ENCODE assay signal across 24 cellular contexts in the genomic region with DNA sequence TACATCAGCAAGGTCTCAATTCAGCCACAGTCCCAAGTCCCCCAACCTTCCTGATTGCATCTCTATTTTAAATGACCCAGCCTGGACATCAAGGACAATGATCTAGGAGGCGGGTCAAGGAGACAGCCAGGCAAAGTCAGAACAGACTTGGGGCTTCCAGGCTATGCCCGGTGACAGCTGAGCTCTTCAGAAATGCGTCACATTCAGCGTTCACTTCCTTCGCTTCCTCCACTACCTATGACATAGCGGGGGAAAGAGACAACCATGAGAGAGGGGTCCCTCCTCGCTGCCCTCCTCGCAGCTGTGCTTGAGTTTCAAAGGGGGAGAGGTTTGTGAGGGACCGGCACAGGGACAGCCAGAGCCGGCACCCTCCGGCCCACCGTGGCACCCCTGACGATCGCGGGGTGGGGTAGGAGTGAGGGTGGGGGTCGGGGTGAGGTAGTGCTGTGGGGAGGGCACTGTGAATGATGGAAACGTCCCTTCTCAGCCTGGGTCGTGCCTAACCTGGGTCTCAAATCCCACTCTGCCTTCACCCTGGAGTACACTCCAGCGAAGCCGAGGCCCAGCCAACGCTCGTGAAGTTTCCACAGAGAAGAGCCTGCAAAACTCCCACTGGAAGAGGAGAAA. TPM values are rescaled to one million over a fixed set of nuclear protein-coding genes. Genes with fewer than 3 reads are reported as not detected.
DNase-seq lines count a peak whose midpoint lies in the region; TF ChIP-seq lines count a peak whose summit lies in the region.
"Had no signal": no experiment of that assay in that cellular context is flagged by ENCODE, and none has a peak within 500 bp of the region (broad histone marks: within the 10 kb centered on the region; RNA-seq: fewer than 3 reads in every experiment).

No MANE protein-coding gene starts in this region.

- no peak for TF ChIP-seq CTCF in left ventricle myocardium inferior (IDR thresholded peaks at IDR 0.05; ENCODE audit: borderline replicate concordance)
- no peak for TF ChIP-seq CTCF in right atrium auricular region (IDR thresholded peaks at IDR 0.05)
- no peak for TF ChIP-seq CTCF in adrenal gland (IDR thresholded peaks at IDR 0.05)
- TF ChIP-seq CTCF in osteoblast (IDR thresholded peaks at IDR 0.05; ENCODE audit: extremely low read depth, low read depth, low read length): no peak
- no peak for TF ChIP-seq CTCF in uterus (IDR thresholded peaks at IDR 0.05)
- TF ChIP-seq CTCF in type B pancreatic cell (conservative IDR thresholded peaks at IDR 0.05): no peak

- no peak overlapping the region for H3K4me2 ChIP-seq in osteoblast (ENCODE audit: insufficient read depth, low read length)
- H3K4me2 ChIP-seq: neural progenitor cell had no signal

- intact Hi-C loops in left ventricle myocardium inferior (cut with micrococcal nuclease): no loop called here
- intact Hi-C loops in adrenal gland (cut with DNase I): loop anchor here in 1 of 2 donors (5.0 kb wide), 1 partner anchor 50 kb away; no protein-coding TSS in a partner anchor
- intact Hi-C loops in uterus (cut with DNase I; ENCODE audit: low total_unique reads): no loop called here

- H3K4me1 ChIP-seq in left ventricle myocardium inferior (peaks cover 48% of the 10 kb centered on the region), right atrium auricular region (peaks cover 0 to 25% of the 10 kb centered on the region in 2 donors), adrenal gland (replicated peaks in 1 of 2) (peaks cover 24 to 39% of the 10 kb centered on the region in 2 donors), osteoblast (ENCODE audit: insufficient read depth, low read length) (peaks cover 2% of the 10 kb centered on the region), uterus (no peaks in the 10 kb centered on the region)
- H3K4me1 ChIP-seq: neural progenitor cell had no signal

- H3K36me3 Mint-ChIP-seq in type B pancreatic cell: peaks cover 20% of the 10 kb centered on the region

- H4K20me1 ChIP-seq in osteoblast (ENCODE audit: insufficient read depth, low read length): peaks cover 21% of the 10 kb centered on the region

- H3K27me3 Mint-ChIP-seq in type B pancreatic cell: no peaks in the 10 kb centered on the region
- H3K27me3 Mint-ChIP-seq: CD4-positive, alpha-beta T cell; effector memory CD8-positive, alpha-beta T cell had no signal

- H3K36me3 ChIP-seq in left ventricle myocardium inferior (peaks cover 66% of the 10 kb centered on the region), right atrium auricular region (peaks cover 45% of the 10 kb centered on the region), adrenal gland (replicated peaks in 1 of 2) (peaks cover 0 to 45% of the 10 kb centered on the region in 2 donors), osteoblast (ENCODE audit: insufficient read depth, low read length) (peaks cover 59% of the 10 kb centered on the region), uterus (no peaks in the 10 kb centered on the region)
- H3K36me3 ChIP-seq: breast epithelium, neural progenitor cell had no signal

- DNase-seq in left ventricle myocardium inferior (peak; percentile 5), right atrium auricular region (ENCODE audit: low spot score) (no peak), adrenal gland (peak in 5 of 7 donors; percentile 7 to 46 (median 17)), osteoblast (ENCODE audit: insufficient read length, low spot score, missing footprints) (peak; percentile 59), uterus (peak; percentile 6 to 8), type B pancreatic cell (ENCODE audit: extremely low spot score, unreplicated experiment) (no peak), AG08396 (ENCODE audit: low spot score) (no peak)
- no peak for DNase-seq in stimulated activated CD4-positive, alpha-beta T cell treated with anti-CD3 and anti-CD28 coated beads, Interleukin-12 subunit alpha, Interleukin-12 subunit beta, amount 100 ng/mL, for 4 hours
- DNase-seq: activated gamma-delta T cell; CD4-positive, alpha-beta T cell; colonic mucosa; effector memory CD8-positive, alpha-beta T cell; esophagus squamous epithelium; immature natural killer cell; NCI-H1105 treated with DMSO at 0.1 percent for 48 hours; NCI-H2029 treated with DMSO at 0.1 percent for 48 hours; NCI-H226; NCI-H748 treated with DMSO at 0.1 percent for 48 hours; RPMI8226; stimulated activated naive CD4-positive, alpha-beta T cell treated with Interleukin-2 at 50 U/mL for 16 hours had no signal

- no peak overlapping the region for H3K4me3 Mint-ChIP-seq in type B pancreatic cell
- H3K4me3 Mint-ChIP-seq: CD4-positive, alpha-beta T cell; effector memory CD8-positive, alpha-beta T cell; immature natural killer cell; neural progenitor cell had no signal

- peaks cover 50% of the 10 kb centered on the region for H3K79me2 ChIP-seq in osteoblast (ENCODE audit: insufficient read depth, low read length)

- H3K27ac Mint-ChIP-seq in type B pancreatic cell: no peak overlapping the region
- H3K27ac Mint-ChIP-seq: CD4-positive, alpha-beta T cell; effector memory CD8-positive, alpha-beta T cell; neural progenitor cell had no signal

- H3K9me3 ChIP-seq in left ventricle myocardium inferior (replicated peaks) (no peaks in the 10 kb centered on the region), right atrium auricular region (no peaks in the 10 kb centered on the region), adrenal gland (replicated peaks in 1 of 3) (no peaks in the 10 kb centered on the region), osteoblast (ENCODE audit: low read depth, low read length) (no peaks in the 10 kb centered on the region), uterus (no peaks in the 10 kb centered on the region)
- H3K9me3 ChIP-seq: breast epithelium, colonic mucosa, esophagus squamous epithelium, lower lobe of right lung had no signal

- no peak overlapping the region for H3K27ac ChIP-seq in left ventricle myocardium inferior (replicated peaks)
- H3K27ac ChIP-seq in right atrium auricular region: no peak overlapping the region
- peak overlapping the region in 1 of 5 donors; percentile 6 for H3K27ac ChIP-seq in adrenal gland
- H3K27ac ChIP-seq in osteoblast (ENCODE audit: low read depth, low read length): no peak overlapping the region
- H3K27ac ChIP-seq in uterus: no peak overlapping the region
- H3K27ac ChIP-seq: breast epithelium, colonic mucosa, esophagus squamous epithelium, lower lobe of right lung, neural progenitor cell had no signal

- H3K4me3 ChIP-seq in left ventricle myocardium inferior (no peak overlapping the region), right atrium auricular region (no peak overlapping the region), adrenal gland (no peak overlapping the region), osteoblast (ENCODE audit: insufficient read depth, low read length) (no peak overlapping the region), uterus (no peak overlapping the region)
- H3K4me3 ChIP-seq: breast epithelium, colonic mucosa, esophagus squamous epithelium, lower lobe of right lung, neural progenitor cell had no signal

- 82 to 93% (median 88%) methylated on average over 19 to 22 of the region's 22 CpGs for WGBS in adrenal gland, 4 donors

- no peaks in the 10 kb centered on the region for H3K9me3 Mint-ChIP-seq in type B pancreatic cell
- H3K9me3 Mint-ChIP-seq: CD4-positive, alpha-beta T cell; effector memory CD8-positive, alpha-beta T cell; immature natural killer cell; neural progenitor cell had no signal

- H2AFZ ChIP-seq in osteoblast (ENCODE audit: low read length): no peak overlapping the region
- H2AFZ ChIP-seq: neural progenitor cell had no signal

- TF ChIP-seq POLR2A in adrenal gland (IDR thresholded peaks at IDR 0.05) (no peak), uterus (IDR thresholded peaks at IDR 0.05) (no peak)

- H3K4me1 Mint-ChIP-seq in type B pancreatic cell (ENCODE audit: unreplicated experiment): peaks cover 6% of the 10 kb centered on the region

- H3K27me3 ChIP-seq in left ventricle myocardium inferior (ENCODE audit: low read depth) (no peaks in the 10 kb centered on the region), right atrium auricular region (no peaks in the 10 kb centered on the region), adrenal gland (no peaks in the 10 kb centered on the region), osteoblast (ENCODE audit: insufficient read depth, low read length) (no peaks in the 10 kb centered on the region), uterus (no peaks in the 10 kb centered on the region)
- H3K27me3 ChIP-seq: breast epithelium, colonic mucosa, esophagus squamous epithelium, neural progenitor cell had no signal

RNA-seq across cellular contexts. Expression of a gene that starts 12.3 kb away (rescaled TPM):
- 585 TPM for total RNA-seq in left ventricle myocardium inferior
- total RNA-seq in right atrium auricular region: 100 to 1,000 TPM; 488 to 733 TPM
- total RNA-seq in adrenal gland: 1,000 to 10,000 TPM in 2 of 8 donors, 100 to 1,000 TPM in 6; 449 to 1,588 (median 791) TPM
- 100 to 1,000 TPM; 266 to 499 (median 286) TPM for polyA plus RNA-seq in adrenal gland
- 388 and 457 TPM in 2 replicates for total RNA-seq in osteoblast
- total RNA-seq in uterus: 100 to 1,000 TPM in 3 of 4 donors, 10 to 100 TPM in 1; 88.2 to 396 (median 244) TPM
- total RNA-seq in type B pancreatic cell (ENCODE audit: low replicate concordance): 154 and 202 TPM in 2 replicates

RNA-seq across cellular contexts. Expression of a gene that starts 17.5 kb away (rescaled TPM):
- total RNA-seq in left ventricle myocardium inferior (24.2 TPM), right atrium auricular region (10 to 100 TPM; 20.9 to 40.1 TPM), adrenal gland (10 to 100 TPM; 36.5 to 78.3 (median 61.5) TPM), osteoblast (49.2 and 51.3 TPM in 2 replicates), uterus (10 to 100 TPM in 3 of 4 donors, 1 to 10 TPM in 1; 9.2 to 40.6 (median 21.5) TPM), type B pancreatic cell (ENCODE audit: low replicate concordance) (75.1 and 105 TPM in 2 replicates)
- polyA plus RNA-seq in adrenal gland: 10 to 100 TPM; 10.3 to 29.5 (median 10.7) TPM

RNA-seq across cellular contexts. Expression of a gene that starts 31.9 kb away (rescaled TPM):
- total RNA-seq in left ventricle myocardium inferior (146 TPM), right atrium auricular region (100 to 1,000 TPM; 125 to 401 TPM), adrenal gland (100 to 1,000 TPM in 6 of 8 donors, 10 to 100 TPM in 2; 74.6 to 175 (median 137) TPM), osteoblast (13.8 and 14.4 TPM in 2 replicates), uterus (10 to 100 TPM in 3 of 4 donors, 1 to 10 TPM in 1; 2.9 to 80.8 (median 39.6) TPM), type B pancreatic cell (ENCODE audit: low replicate concordance) (8.7 and 9.4 TPM in 2 replicates)
- 100 to 1,000 TPM in 1 of 3 donors, 10 to 100 TPM in 2; 17.2 to 147 (median 74.4) TPM for polyA plus RNA-seq in adrenal gland
- total RNA-seq: CD4-positive, alpha-beta T cell; G401 had no signal
- polyA plus RNA-seq: immature natural killer cell had no signal

Comparison
In these comparisons a context has a peak if more than half of its experiments do, and no peak if none do; other contexts are left out.
1. DNase-seq: peak in left ventricle myocardium inferior (single experiment), adrenal gland (5 of 7), osteoblast (single experiment) and uterus (2 of 2); none in right atrium auricular region (single experiment), type B pancreatic cell (single experiment), stimulated activated CD4-positive, alpha-beta T cell treated with anti-CD3 and anti-CD28 coated beads, Interleukin-12 subunit alpha, Interleukin-12 subunit beta, amount 100 ng/mL, for 4 hours (single experiment) and AG08396 (single experiment).